ENCODE assay signal across 19 cellular contexts in genomic region chr10:71979692-71980062, GRCh38. TPM values are rescaled to one million over a fixed set of nuclear protein-coding genes. Genes with fewer than 3 reads are reported as not detected.
A peak's percentile ranks its signal among the peaks of the same experiment; 100 is the strongest.
DNase-seq lines count a peak whose midpoint lies in the region; ATAC-seq and TF ChIP-seq lines count a peak whose summit lies in the region.
"Had no signal": no experiment of that assay in that cellular context is flagged by ENCODE, and none has a peak within 500 bp of the region (broad histone marks: within the 10 kb centered on the region; RNA-seq: fewer than 3 reads in every experiment).

No MANE protein-coding gene starts in this region.

- H3K27me3 Mint-ChIP-seq in activated naive CD4-positive, alpha-beta T cell treated with anti-CD3 and anti-CD28 coated beads, Interleukin-2, amount 50 U/mL, for 24 hours = no peaks in the 10 kb centered on the region
- no peaks in the 10 kb centered on the region for H3K27me3 Mint-ChIP-seq in osteocyte (ENCODE audit: unreplicated experiment)
- H3K27me3 Mint-ChIP-seq in activated CD4-positive, alpha-beta T cell treated with anti-CD3 and anti-CD28 coated beads for 36 hours = no peaks in the 10 kb centered on the region
- H3K27me3 Mint-ChIP-seq: activated naive CD8-positive, alpha-beta T cell; naive thymus-derived CD4-positive, alpha-beta T cell had no signal

- POLR2A ChIA-PET in activated CD4-positive, alpha-beta T cell treated with anti-CD3 and anti-CD28 coated beads for 36 hours (lab: Charles Lee) = no interaction called here

- no peaks in the 10 kb centered on the region for H3K9me3 Mint-ChIP-seq in activated naive CD4-positive, alpha-beta T cell treated with anti-CD3 and anti-CD28 coated beads, Interleukin-2, amount 50 U/mL, for 24 hours
- no peaks in the 10 kb centered on the region for H3K9me3 Mint-ChIP-seq in osteocyte (ENCODE audit: unreplicated experiment)
- no peaks in the 10 kb centered on the region for H3K9me3 Mint-ChIP-seq in activated CD4-positive, alpha-beta T cell treated with anti-CD3 and anti-CD28 coated beads for 36 hours (ENCODE audit: low read depth)
- H3K9me3 Mint-ChIP-seq: CD4-positive, alpha-beta memory T cell; naive thymus-derived CD4-positive, alpha-beta T cell had no signal

- no peak for TF ChIP-seq CTCF in coronary artery (IDR thresholded peaks at IDR 0.05)
- no peak for TF ChIP-seq CTCF in osteocyte (IDR thresholded peaks at IDR 0.05)
- TF ChIP-seq CTCF in upper lobe of left lung (IDR thresholded peaks at IDR 0.05) = no peak

- intact Hi-C loops in activated CD4-positive, alpha-beta T cell treated with anti-CD3 and anti-CD28 coated beads for 36 hours (cut with DNase I, micrococcal nuclease) = no loop called here

- peak overlapping the region; percentile 69 to 88 for H3K27ac ChIP-seq in coronary artery
- H3K27ac ChIP-seq in upper lobe of left lung = peak overlapping the region in 3 of 4 donors; percentile 13 to 83 (median 76)

- H3K36me3 Mint-ChIP-seq in activated naive CD4-positive, alpha-beta T cell treated with anti-CD3 and anti-CD28 coated beads, Interleukin-2, amount 50 U/mL, for 24 hours = no peaks in the 10 kb centered on the region
- H3K36me3 Mint-ChIP-seq in osteocyte (ENCODE audit: unreplicated experiment) = peaks cover 6% of the 10 kb centered on the region
- H3K36me3 Mint-ChIP-seq in activated CD4-positive, alpha-beta T cell treated with anti-CD3 and anti-CD28 coated beads for 36 hours (ENCODE audit: low read depth) = no peaks in the 10 kb centered on the region
- H3K36me3 Mint-ChIP-seq: activated naive CD8-positive, alpha-beta T cell; CD4-positive, alpha-beta memory T cell; naive thymus-derived CD4-positive, alpha-beta T cell had no signal

- H3K4me3 ChIP-seq in coronary artery (no peak overlapping the region), upper lobe of left lung (no peak overlapping the region)
- H3K4me3 ChIP-seq: HAP-1, K562 had no signal

- CTCF ChIA-PET in activated CD4-positive, alpha-beta T cell treated with anti-CD3 and anti-CD28 coated beads for 36 hours (lab: Charles Lee) = no interaction called here

- H3K4me3 Mint-ChIP-seq in activated naive CD4-positive, alpha-beta T cell treated with anti-CD3 and anti-CD28 coated beads, Interleukin-2, amount 50 U/mL, for 24 hours = no peak overlapping the region
- no peak overlapping the region for H3K4me3 Mint-ChIP-seq in osteocyte (ENCODE audit: unreplicated experiment)
- H3K4me3 Mint-ChIP-seq in activated CD4-positive, alpha-beta T cell treated with anti-CD3 and anti-CD28 coated beads for 36 hours = no peak overlapping the region
- H3K4me3 Mint-ChIP-seq: activated naive CD8-positive, alpha-beta T cell; CD4-positive, alpha-beta memory T cell; naive thymus-derived CD4-positive, alpha-beta T cell had no signal

- TF ChIP-seq EP300 in upper lobe of left lung (IDR thresholded peaks at IDR 0.05) = no peak

- no peaks in the 10 kb centered on the region for H3K27me3 ChIP-seq in upper lobe of left lung

- peaks cover 71 to 97% (median 78%) of the 10 kb centered on the region in 4 donors for H3K4me1 ChIP-seq in upper lobe of left lung

- H3K27ac Mint-ChIP-seq in activated naive CD4-positive, alpha-beta T cell treated with anti-CD3 and anti-CD28 coated beads, Interleukin-2, amount 50 U/mL, for 24 hours = peak overlapping the region; percentile 6
- peak overlapping the region; percentile 94 for H3K27ac Mint-ChIP-seq in osteocyte (ENCODE audit: unreplicated experiment)
- no peak overlapping the region for H3K27ac Mint-ChIP-seq in activated CD4-positive, alpha-beta T cell treated with anti-CD3 and anti-CD28 coated beads for 36 hours
- H3K27ac Mint-ChIP-seq: activated naive CD8-positive, alpha-beta T cell; CD4-positive, alpha-beta memory T cell; naive thymus-derived CD4-positive, alpha-beta T cell had no signal

- no peak for ATAC-seq in upper lobe of left lung (ENCODE audit: low FRiP score in 2 of 2)
- ATAC-seq in HG03378 (IDR thresholded peaks at IDR 0.05; ENCODE audit: unreplicated experiment) = no peak
- no peak for ATAC-seq in HG02870 (IDR thresholded peaks at IDR 0.05; ENCODE audit: unreplicated experiment)
- ATAC-seq in activated CD4-positive, alpha-beta T cell treated with anti-CD3 and anti-CD28 coated beads for 36 hours = no peak
- ATAC-seq: naive thymus-derived CD4-positive, alpha-beta T cell had no signal

- no peaks in the 10 kb centered on the region for H3K9me3 ChIP-seq in upper lobe of left lung
- H3K9me3 ChIP-seq: HAP-1 had no signal

- H3K4me1 Mint-ChIP-seq in activated naive CD4-positive, alpha-beta T cell treated with anti-CD3 and anti-CD28 coated beads, Interleukin-2, amount 50 U/mL, for 24 hours = peaks cover 7% of the 10 kb centered on the region
- peaks cover 92% of the 10 kb centered on the region for H3K4me1 Mint-ChIP-seq in osteocyte (ENCODE audit: unreplicated experiment)
- H3K4me1 Mint-ChIP-seq in activated CD4-positive, alpha-beta T cell treated with anti-CD3 and anti-CD28 coated beads for 36 hours = peaks cover 12% of the 10 kb centered on the region

- 88 to 95% methylated on average over 5 of the region's 5 CpGs for WGBS in upper lobe of left lung, 2 donors

- no peaks in the 10 kb centered on the region for H3K36me3 ChIP-seq in upper lobe of left lung
- H3K36me3 ChIP-seq: HAP-1 had no signal

- no peak for DNase-seq in activated naive CD4-positive, alpha-beta T cell treated with anti-CD3 and anti-CD28 coated beads, Interleukin-2, amount 50 U/mL, for 16 hours
- DNase-seq in coronary artery (ENCODE audit: low spot score) = no peak
- DNase-seq in osteocyte (ENCODE audit: extremely low spot score, unreplicated experiment) = no peak
- DNase-seq in upper lobe of left lung = no peak
- no peak for DNase-seq in activated CD4-positive, alpha-beta T cell treated with anti-CD3 and anti-CD28 coated beads for 36 hours
- DNase-seq: 8988T; CD4-positive, alpha-beta memory T cell; cerebellar nuclear complex; naive thymus-derived CD4-positive, alpha-beta T cell; NCI-H1105; NCI-H82; stimulated activated CD4-positive, alpha-beta T cell treated with anti-CD3 and anti-CD28 coated beads, Interleukin-4, amount 100 ng/mL, for 24 hours had no signal

- TF ChIP-seq POLR2A in upper lobe of left lung (IDR thresholded peaks at IDR 0.05) = no peak

RNA-seq across cellular contexts. Expression of gene CHST3, which starts 15.5 kb away (rescaled TPM):
- total RNA-seq in osteocyte (35.0 and 40.9 TPM in 2 replicates), upper lobe of left lung (10 to 100 TPM in 2 of 6 donors, 1 to 10 TPM in 4; 5.4 to 15.0 (median 8.4) TPM)
- under 1 TPM; 0.46 to 0.47 TPM for total RNA-seq in activated CD4-positive, alpha-beta T cell treated with anti-CD3 and anti-CD28 coated beads for 36 hours
- total RNA-seq: CD4-positive, alpha-beta memory T cell; T-helper 1 cell treated with Interleukin-12 subunit alpha and Interleukin-12 subunit beta and Interleukin-4 antibody, amounts not matched to agents 30 ng/mL and 1 ng/mL, for 36 hours had no signal

Comparison
In these comparisons a context has a peak if more than half of its experiments do, and no peak if none do; other contexts are left out.
1. RNA of gene CHST3, which starts 15.5 kb away (total RNA-seq): 35.0 to 40.9 TPM in osteocyte and 5.4 to 15.0 TPM in upper lobe of left lung; 0.46 to 0.47 TPM in activated CD4-positive, alpha-beta T cell treated with anti-CD3 and anti-CD28 coated beads for 36 hours; every median in the first group is over 4 times any median in the second.